Comparison of ENCODE assay signal across 9 cellular contexts in the genomic region with DNA sequence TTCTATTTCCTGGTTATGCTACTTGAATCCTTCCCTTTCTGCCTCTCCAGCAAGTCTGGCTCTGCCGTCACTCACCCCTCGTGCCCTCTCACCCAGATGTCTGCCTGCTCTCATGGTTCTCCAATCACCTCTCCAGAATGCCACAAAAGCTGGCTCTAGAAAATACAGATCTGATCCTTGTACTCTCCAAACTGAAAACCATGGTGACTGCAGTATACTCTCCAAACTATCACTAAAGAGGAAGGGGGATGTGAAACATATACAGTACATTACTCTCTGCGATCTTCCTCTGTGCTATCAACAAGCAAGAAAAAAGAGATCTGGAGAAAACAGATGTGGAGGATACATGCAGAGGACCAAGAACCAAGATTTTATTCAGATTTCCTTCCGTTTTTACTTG.
DNase-seq lines count a peak whose midpoint lies in the region; ATAC-seq and TF ChIP-seq lines count a peak whose summit lies in the region.
"Had no signal": no experiment of that assay in that cellular context is flagged by ENCODE, and none has a peak within 500 bp of the region (broad histone marks: within the 10 kb centered on the region; RNA-seq: fewer than 3 reads in every experiment).

No MANE protein-coding gene starts in this region.

- no peaks in the 10 kb centered on the region for H3K27me3 ChIP-seq in right cardiac atrium (ENCODE audit: control insufficient read depth, insufficient read depth)
- H3K27me3 ChIP-seq in uterus = no peaks in the 10 kb centered on the region

- no peaks in the 10 kb centered on the region for H3K27me3 Mint-ChIP-seq in CD14-positive monocyte (ENCODE audit: low read depth in 3 of 3)
- no peaks in the 10 kb centered on the region for H3K27me3 Mint-ChIP-seq in naive thymus-derived CD8-positive, alpha-beta T cell

- DNase-seq in CD14-positive monocyte (ENCODE audit: low spot score) (peak; percentile 52), NOMO-1 treated with dmso at 0.1 percent for 144 hours (lab: John Stamatoyannopoulos, UW; ENCODE audit: unreplicated experiment) (peak; percentile 31), right cardiac atrium (peak in 2 of 3 donors; percentile 39 to 70), uterus (no peak), UCSD-AML1 (lab: John Stamatoyannopoulos, UW; ENCODE audit: unreplicated experiment) (no peak)
- DNase-seq in naive thymus-derived CD8-positive, alpha-beta T cell = no peak

- H3K4me3 ChIP-seq in right cardiac atrium (ENCODE audit: low read length) = no peak overlapping the region
- H3K4me3 ChIP-seq in uterus = no peak overlapping the region

- TF ChIP-seq CTCF in CD14-positive monocyte (IDR thresholded peaks at IDR 0.05) = no peak
- no peak for TF ChIP-seq CTCF in uterus (IDR thresholded peaks at IDR 0.05)

- whole genome bisulfite sequencing in right cardiac atrium = 37% methylated on average over 4 of the region's 4 CpGs

- peaks cover 13 to 22% of the 10 kb centered on the region in 2 donors for H3K36me3 Mint-ChIP-seq in CD14-positive monocyte
- H3K36me3 Mint-ChIP-seq in naive thymus-derived CD8-positive, alpha-beta T cell = peaks cover 7 to 22% (median 15%) of the 10 kb centered on the region in 3 donors

- TF ChIP-seq POLR2A in uterus (IDR thresholded peaks at IDR 0.05) = no peak

- H3K4me1 Mint-ChIP-seq in CD14-positive monocyte = peaks cover 51% of the 10 kb centered on the region
- peaks cover 15 to 39% (median 24%) of the 10 kb centered on the region in 4 donors for H3K4me1 Mint-ChIP-seq in naive thymus-derived CD8-positive, alpha-beta T cell

- H3K27ac ChIP-seq in right cardiac atrium (ENCODE audit: low read length) (no peak overlapping the region), uterus (peak overlapping the region in 1 of 2 donors; percentile 31)

- no peaks in the 10 kb centered on the region for H3K9me3 ChIP-seq in right cardiac atrium (ENCODE audit: control insufficient read depth, low read length)
- H3K9me3 ChIP-seq in uterus = no peaks in the 10 kb centered on the region

- H3K36me3 ChIP-seq in uterus = no peaks in the 10 kb centered on the region

- peak; percentile 64 for ATAC-seq in GM21526 (IDR thresholded peaks at IDR 0.05; ENCODE audit: low FRiP score, unreplicated experiment)
- peak; percentile 60 to 78 for ATAC-seq in right cardiac atrium
- no peak for ATAC-seq in naive thymus-derived CD8-positive, alpha-beta T cell
- no peak for ATAC-seq in GM19324 (IDR thresholded peaks at IDR 0.05; ENCODE audit: low FRiP score, unreplicated experiment)
- ATAC-seq: left colon had no signal

- no peaks in the 10 kb centered on the region for H3K9me3 Mint-ChIP-seq in CD14-positive monocyte
- H3K9me3 Mint-ChIP-seq in naive thymus-derived CD8-positive, alpha-beta T cell = peaks cover 0 to 3% (median 0%) of the 10 kb centered on the region in 9 donors

- H3K4me3 Mint-ChIP-seq in CD14-positive monocyte = peak overlapping the region in 1 of 2 donors; percentile 67
- peak overlapping the region in 4 of 10 donors; percentile 9 to 34 (median 28) for H3K4me3 Mint-ChIP-seq in naive thymus-derived CD8-positive, alpha-beta T cell

- peaks cover 7% of the 10 kb centered on the region for H3K4me1 ChIP-seq in right cardiac atrium (ENCODE audit: control insufficient read depth, insufficient read depth, low read length)
- H3K4me1 ChIP-seq in uterus = no peaks in the 10 kb centered on the region

- intact Hi-C loops in CD14-positive monocyte (cut with micrococcal nuclease) = no loop called here
- intact Hi-C loops in right cardiac atrium (cut with DNase I) = loop anchor here in 1 of 4 donors (10.0 kb wide), 1 partner anchor 85 kb away; no protein-coding TSS in a partner anchor
- intact Hi-C loops in uterus (cut with DNase I; ENCODE audit: low total_unique reads) = no loop called here

- POLR2A ChIA-PET in naive thymus-derived CD8-positive, alpha-beta T cell (lab: Charles Lee) = no interaction called here

- peak overlapping the region; percentile 71 to 91 (median 88) for H3K27ac Mint-ChIP-seq in CD14-positive monocyte
- H3K27ac Mint-ChIP-seq in naive thymus-derived CD8-positive, alpha-beta T cell = peak overlapping the region in 5 of 10 donors; percentile 3 to 46 (median 15)

Comparison
In these comparisons a context has a peak if more than half of its experiments do, and no peak if none do; other contexts are left out.
1. DNase-seq: peak in CD14-positive monocyte (single experiment), NOMO-1 treated with dmso at 0.1 percent for 144 hours (single experiment) and right cardiac atrium (2 of 3); none in uterus (0 of 2), naive thymus-derived CD8-positive, alpha-beta T cell (0 of 10) and UCSD-AML1 (single experiment).
2. ATAC-seq: peak in GM21526 (single experiment) and right cardiac atrium (2 of 2); none in naive thymus-derived CD8-positive, alpha-beta T cell (0 of 2) and GM19324 (single experiment).